30 cellular contexts compared by ENCODE assay signal in the genomic region with DNA sequence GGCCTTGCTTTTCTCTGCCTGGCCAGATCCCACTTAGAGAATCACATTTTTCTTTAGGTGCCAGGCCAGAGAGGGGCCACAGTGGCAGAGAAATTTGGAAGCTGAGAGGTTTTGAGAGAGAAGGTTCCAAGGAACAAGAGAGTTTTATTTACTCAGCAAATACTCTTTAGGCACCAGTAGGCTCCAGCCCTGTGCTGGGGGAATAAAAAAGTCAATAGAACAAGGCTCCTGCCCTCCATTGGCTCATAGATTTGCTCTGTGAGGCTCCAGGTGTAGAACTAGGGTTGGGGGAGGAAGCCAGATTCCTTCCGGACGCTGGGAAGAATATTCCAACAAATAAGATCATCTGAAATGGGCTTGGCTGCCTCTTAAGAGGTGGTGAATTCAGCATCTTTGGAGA. TPM values are rescaled to one million over a fixed set of nuclear protein-coding genes. Genes with fewer than 3 reads are reported as not detected.
"Had no signal": no experiment of that assay in that cellular context is flagged by ENCODE, and none has a peak within 500 bp of the region (broad histone marks: within the 10 kb centered on the region; RNA-seq: fewer than 3 reads in every experiment).

No MANE protein-coding gene starts in this region.

- H3K4me1 ChIP-seq: parathyroid adenoma, psoas muscle, spleen, suprapubic skin, testis, tibial artery, transverse colon, vagina had no signal

- H3K9me3 ChIP-seq: ovary, psoas muscle, spleen, suprapubic skin, testis, tibial artery, transverse colon, vagina had no signal

- H3K27ac ChIP-seq: neural progenitor cell, ovary, parathyroid adenoma, psoas muscle, skin epidermis, spleen, suprapubic skin, testis, tibial artery, transverse colon, vagina had no signal

- FAIRE-seq: urothelium cell line had no signal

- H3K4me3 ChIP-seq: neural progenitor cell, ovary, psoas muscle, skin epidermis, smooth muscle cell, spleen, suprapubic skin, testis, tibial artery, transverse colon, vagina had no signal

- ATAC-seq: naive thymus-derived CD8-positive, alpha-beta T cell; natural killer cell treated with Interleukin-12 subunit alpha and Interleukin-12 subunit beta and Interleukin-15 and Interleukin-18, amount 100 ng/mL, for 72 hours; psoas muscle; right cardiac atrium; sciatic nerve; stimulated activated memory B cell treated with anti-CD40 and anti-IgM and Interleukin-4, amounts not matched to agents 10 μg/mL and 1 μg/mL and 100 μg/mL, for 72 hours; stimulated activated naive CD8-positive, alpha-beta T cell treated with anti-CD3 and anti-CD28 coated beads, Interleukin-15, amount 100 ng/mL, for 72 hours; stimulated activated naive CD8-positive, alpha-beta T cell treated with anti-CD3 and anti-CD28 coated beads, Interleukin-15, Interleukin-2, amounts not matched to agents 100 U/mL and 50 U/mL, for 24 hours had no signal

- H3K36me3 ChIP-seq: neural progenitor cell, ovary, spleen, suprapubic skin, tibial artery, transverse colon, vagina had no signal

- H3K27me3 ChIP-seq: neural progenitor cell, ovary, testis, transverse colon, vagina had no signal

- DNase-seq: naive thymus-derived CD8-positive, alpha-beta T cell; occipital lobe; ovary; posterior cingulate gyrus; psoas muscle; right cardiac atrium; spleen; stimulated activated CD4-positive, alpha-beta T cell treated with anti-CD3 and anti-CD28 coated beads, Interleukin-12 subunit alpha, Interleukin-12 subunit beta, amount 100 ng/mL, for 4 hours; stimulated activated CD4-positive, alpha-beta T cell treated with anti-CD3 and anti-CD28 coated beads, Interleukin-1b, Interleukin-23, amount 100 ng/mL, for 48 hours; stimulated activated CD4-positive, alpha-beta T cell treated with anti-CD3 and anti-CD28 coated beads, Interleukin-4, amount 100 ng/mL, for 1 hour; stimulated activated CD4-positive, alpha-beta T cell treated with anti-CD3 and anti-CD28 coated beads, Interleukin-4, amount 100 ng/mL, for 4 hours; stimulated activated CD8-positive, alpha-beta memory T cell treated with anti-CD3 and anti-CD28 coated beads, Interleukin-4, amount 100 ng/mL, for 48 hours; stimulated activated naive CD4-positive, alpha-beta T cell; stimulated activated naive CD8-positive, alpha-beta T cell treated with anti-CD3 and anti-CD28 coated beads, Interleukin-15, amount 100 ng/mL, for 72 hours; stimulated activated naive CD8-positive, alpha-beta T cell treated with anti-CD3 and anti-CD28 coated beads, Interleukin-15, Interleukin-2, amounts not matched to agents 100 U/mL and 50 U/mL, for 24 hours; substantia nigra; testis; tibial artery; transverse colon had no signal

RNA-seq across cellular contexts. Expression of gene ST8SIA2, which starts 59.9 kb away (rescaled TPM):
- total RNA-seq: naive thymus-derived CD8-positive, alpha-beta T cell; natural killer cell treated with Interleukin-12 subunit alpha and Interleukin-12 subunit beta and Interleukin-15 and Interleukin-18, amount 100 ng/mL, for 72 hours; sciatic nerve; spleen; suprapubic skin; ureter; vagina had no signal
- polyA plus RNA-seq: naive thymus-derived CD8-positive, alpha-beta T cell; spleen had no signal
